Comparison of ENCODE assay signal across 8 cellular contexts in the genomic region with DNA sequence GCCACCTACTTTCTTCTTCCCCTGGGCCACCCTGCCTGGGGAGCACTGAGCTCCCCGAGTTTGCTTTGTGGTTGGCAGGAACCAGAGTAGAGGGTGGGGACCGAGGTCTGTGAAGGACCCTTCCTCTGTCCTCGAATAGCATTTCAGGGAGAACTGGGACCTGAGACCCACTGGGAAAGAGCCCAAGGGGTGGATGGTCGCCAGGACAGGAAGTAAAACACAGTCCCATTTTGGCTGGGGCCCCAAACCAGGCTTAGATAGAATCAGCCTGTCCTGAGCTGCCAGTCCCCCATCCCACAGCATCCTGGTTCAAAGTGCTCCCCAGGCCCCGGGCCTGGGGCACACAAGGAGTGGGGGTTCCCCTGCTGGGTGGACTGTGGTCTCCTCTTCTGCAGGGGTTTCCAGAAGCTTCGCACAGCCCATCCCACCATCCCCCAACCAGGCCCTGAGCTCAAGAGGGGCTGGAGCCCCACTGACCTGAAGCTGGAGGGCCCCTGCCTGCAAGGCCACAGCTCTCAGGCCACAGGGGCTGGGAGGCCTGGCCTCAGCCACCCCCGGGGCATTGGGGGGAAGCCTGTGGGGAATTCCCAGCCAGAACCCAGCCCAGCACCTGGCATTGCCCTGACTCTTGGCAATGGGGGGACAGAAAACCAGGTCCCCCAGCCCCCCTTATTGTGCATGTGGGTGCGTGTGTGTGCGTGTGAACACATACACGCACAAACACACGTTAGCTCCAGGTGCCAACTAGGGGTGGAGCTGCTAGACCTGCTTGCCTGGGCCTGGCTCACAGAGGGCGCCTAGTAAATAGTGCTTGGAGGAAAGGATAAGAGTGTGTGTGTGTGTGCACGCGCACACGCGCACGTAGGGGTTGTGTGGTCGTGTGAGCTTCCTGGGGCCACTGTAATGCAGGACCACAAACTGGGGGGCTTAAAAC. TPM values are rescaled to one million over a fixed set of nuclear protein-coding genes. Genes with fewer than 3 reads are reported as not detected.
DNase-seq lines count a peak whose midpoint lies in the region; ATAC-seq and TF ChIP-seq lines count a peak whose summit lies in the region.

No MANE protein-coding gene starts in this region.

- intact Hi-C loops in activated CD4-positive, alpha-beta T cell treated with anti-CD3 and anti-CD28 coated beads for 36 hours (cut with DNase I, micrococcal nuclease), result loop anchor here (1.0 to 2.0 kb wide), 7 partner anchors 8 to 99 kb away; a partner anchor contains a TSS
- intact Hi-C loops in sigmoid colon (cut with DNase I), result no loop called here

- TF ChIP-seq POLR2A in sigmoid colon (IDR thresholded peaks at IDR 0.05), result no peak

- H3K27me3 ChIP-seq in sigmoid colon, result no peaks in the 10 kb centered on the region

- H3K4me1 ChIP-seq in sigmoid colon, result peaks cover 0 to 64% (median 61%) of the 10 kb centered on the region in 4 donors

- CTCF ChIA-PET in activated CD4-positive, alpha-beta T cell treated with anti-CD3 and anti-CD28 coated beads for 36 hours (lab: Charles Lee), result interaction anchor here (0.7 to 1.4 kb wide), 4 partner anchors 10 to 1131 kb away, joined by 3 to 4 read pairs (median 4); no protein-coding TSS in a partner anchor
- CTCF ChIA-PET in WTC11 (lab: Charles Lee), result interaction anchor here (0.6 to 2.3 kb wide), 18 partner anchors 8 to 201 kb away, joined by 3 to 13 read pairs (median 4); a partner anchor contains a TSS

- H3K9me3 ChIP-seq in sigmoid colon, result no peaks in the 10 kb centered on the region

- H3K9me3 Mint-ChIP-seq in activated CD4-positive, alpha-beta T cell treated with anti-CD3 and anti-CD28 coated beads for 36 hours (ENCODE audit: low read depth), result no peaks in the 10 kb centered on the region
- no peaks in the 10 kb centered on the region for H3K9me3 Mint-ChIP-seq in WTC11

- H3K27ac ChIP-seq in epithelial cell of prostate, result peak overlapping the region; percentile 76
- H3K27ac ChIP-seq in sigmoid colon, result peak overlapping the region; percentile 91 to 99 (median 96)

- WGBS in sigmoid colon, 2 donors, result 17 to 32% methylated on average over 18 of the region's 18 CpGs

- TF ChIP-seq CTCF in WTC11 (IDR thresholded peaks at IDR 0.05), result no peak
- no peak for TF ChIP-seq CTCF in sigmoid colon (IDR thresholded peaks at IDR 0.05)

- peak overlapping the region; percentile 19 to 100 (median 80) for H3K4me3 ChIP-seq in sigmoid colon

- ATAC-seq in activated CD4-positive, alpha-beta T cell treated with anti-CD3 and anti-CD28 coated beads for 36 hours, result peak; percentile 37
- no peak for ATAC-seq in WTC11

- H3K27me3 Mint-ChIP-seq in activated CD4-positive, alpha-beta T cell treated with anti-CD3 and anti-CD28 coated beads for 36 hours, result no peaks in the 10 kb centered on the region
- H3K27me3 Mint-ChIP-seq in WTC11 (ENCODE audit: low read depth), result no peaks in the 10 kb centered on the region

- POLR2A ChIA-PET in activated CD4-positive, alpha-beta T cell treated with anti-CD3 and anti-CD28 coated beads for 36 hours (lab: Charles Lee), result interaction anchor here (0.6 to 2.7 kb wide), 6 partner anchors 10 to 217 kb away, joined by 3 to 20 read pairs (median 4); a partner anchor contains a TSS
- POLR2A ChIA-PET in WTC11 (lab: Charles Lee), result interaction anchor here (0.5 to 1.6 kb wide), 11 partner anchors 8 to 573 kb away, joined by 3 to 17 read pairs (median 4); no protein-coding TSS in a partner anchor

- H3K36me3 ChIP-seq in sigmoid colon, result peaks cover 0 to 8% (median under 1%) of the 10 kb centered on the region in 4 donors

- H3K27ac Mint-ChIP-seq in activated CD4-positive, alpha-beta T cell treated with anti-CD3 and anti-CD28 coated beads for 36 hours, result peak overlapping the region; percentile 94
- peak overlapping the region; percentile 92 for H3K27ac Mint-ChIP-seq in WTC11

- TF ChIP-seq EP300 in sigmoid colon (IDR thresholded peaks at IDR 0.05), result no peak

- DNase-seq in activated CD4-positive, alpha-beta T cell treated with anti-CD3 and anti-CD28 coated beads for 36 hours, result peak; percentile 78
- DNase-seq in activated CD4-positive, alpha-beta T cell treated with anti-CD3 and anti-CD28 coated beads for 1 hour, result no peak
- DNase-seq in WTC11 (ENCODE audit: low spot score) (no peak), epithelial cell of prostate (ENCODE audit: low read depth, low spot score) (no peak), sigmoid colon (peak; percentile 92), NCI-H1092 treated with DMSO at 0.1 percent for 48 hours (lab: John Stamatoyannopoulos, UW) (no peak), cerebellar cortex (ENCODE audit: low spot score) (no peak), foreskin melanocyte (no peak)

- H3K4me3 Mint-ChIP-seq in activated CD4-positive, alpha-beta T cell treated with anti-CD3 and anti-CD28 coated beads for 36 hours, result peak overlapping the region; percentile 67
- H3K4me3 Mint-ChIP-seq in WTC11, result peak overlapping the region; percentile 60

- H3K36me3 Mint-ChIP-seq in activated CD4-positive, alpha-beta T cell treated with anti-CD3 and anti-CD28 coated beads for 36 hours (ENCODE audit: low read depth), result peaks cover 6% of the 10 kb centered on the region
- H3K36me3 Mint-ChIP-seq in WTC11, result no peaks in the 10 kb centered on the region

- H3K4me1 Mint-ChIP-seq in activated CD4-positive, alpha-beta T cell treated with anti-CD3 and anti-CD28 coated beads for 36 hours, result peaks cover 55% of the 10 kb centered on the region
- peaks cover 12% of the 10 kb centered on the region for H3K4me1 Mint-ChIP-seq in WTC11

TF ChIP-seq in WTC11, 78 proteins besides CTCF, POLR2A, EP300 and RAD21:
- TF ChIP-seq SMAD3 (CRISPR knock-in tag; IDR thresholded peaks at IDR 0.05; ENCODE audit: borderline replicate concordance) (no peak), ZNF232 (CRISPR knock-in tag; IDR thresholded peaks at IDR 0.05) (no peak), ZNF263 (CRISPR knock-in tag; IDR thresholded peaks at IDR 0.05; ENCODE audit: low read depth) (0 out of 2 replicates have a peak, but pooled peaks have one; percentile 4)
- TF ChIP-seq, protein P1, sequence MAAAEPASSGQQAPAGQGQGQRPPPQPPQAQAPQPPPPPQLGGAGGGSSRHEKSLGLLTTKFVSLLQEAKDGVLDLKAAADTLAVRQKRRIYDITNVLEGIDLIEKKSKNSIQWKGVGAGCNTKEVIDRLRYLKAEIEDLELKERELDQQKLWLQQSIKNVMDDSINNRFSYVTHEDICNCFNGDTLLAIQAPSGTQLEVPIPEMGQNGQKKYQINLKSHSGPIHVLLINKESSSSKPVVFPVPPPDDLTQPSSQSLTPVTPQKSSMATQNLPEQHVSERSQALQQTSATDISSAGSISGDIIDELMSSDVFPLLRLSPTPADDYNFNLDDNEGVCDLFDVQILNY (CRISPR knock-in tag; IDR thresholded peaks at IDR 0.05), result 0 out of 2 replicates have a peak, but pooled peaks have one; percentile 3
- TF ChIP-seq, protein P2, sequence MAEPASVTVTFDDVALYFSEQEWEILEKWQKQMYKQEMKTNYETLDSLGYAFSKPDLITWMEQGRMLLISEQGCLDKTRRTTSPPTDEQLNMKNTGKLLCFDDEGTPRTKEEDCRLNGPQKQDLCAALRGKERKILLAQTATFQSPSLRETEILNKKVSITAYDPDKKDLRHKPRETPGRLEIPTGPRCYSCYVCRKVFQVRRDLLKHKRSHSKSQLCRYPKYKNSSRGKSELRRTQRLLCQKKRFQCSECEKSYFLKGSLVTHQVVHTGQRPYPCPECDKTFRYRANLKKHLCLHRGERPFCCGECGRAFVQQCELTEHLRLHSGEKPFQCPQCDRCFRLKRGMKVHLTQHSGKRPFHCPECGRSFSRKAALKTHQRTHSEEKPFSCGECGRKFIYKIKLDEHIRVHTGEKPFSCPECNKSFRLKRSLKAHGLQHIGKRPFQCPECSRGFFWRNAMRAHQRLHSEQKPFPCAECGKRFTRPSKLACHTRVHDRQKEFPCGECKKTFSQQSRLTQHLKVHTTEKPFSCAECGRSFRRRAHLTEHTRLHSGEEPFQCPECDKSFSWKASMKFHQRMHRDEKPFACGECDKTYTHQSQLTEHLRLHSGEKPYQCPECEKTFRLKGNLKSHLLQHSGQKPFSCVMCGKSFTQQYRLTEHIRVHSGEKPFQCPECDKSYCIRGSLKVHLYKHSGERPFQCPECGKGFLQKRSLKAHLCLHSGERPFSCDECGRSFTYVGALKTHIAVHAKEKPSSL (CRISPR knock-in tag; conservative IDR thresholded peaks at IDR 0.05), result no peak

RNA-seq across cellular contexts. Expression of a gene that starts 1.0 kb away (rescaled TPM):
- total RNA-seq in activated CD4-positive, alpha-beta T cell treated with anti-CD3 and anti-CD28 coated beads for 36 hours, result 100 to 1,000 TPM; 139 to 155 TPM
- total RNA-seq in WTC11 (2021), result 150 to 165 TPM (median 163 TPM) in 3 replicates
- 100 to 1,000 TPM in 3 of 4 donors, 10 to 100 TPM in 1; 83.1 to 124 (median 107) TPM for total RNA-seq in sigmoid colon
- 100 to 1,000 TPM; 121 to 157 (median 129) TPM for polyA plus RNA-seq in sigmoid colon

RNA-seq across cellular contexts. Expression of a gene that starts 36.5 kb away (rescaled TPM):
- total RNA-seq in activated CD4-positive, alpha-beta T cell treated with anti-CD3 and anti-CD28 coated beads for 36 hours, result 10 to 100 TPM; 46.7 to 61.8 TPM
- total RNA-seq in WTC11 (2021) (106 to 148 TPM (median 145 TPM) in 3 replicates), sigmoid colon (10 to 100 TPM; 43.8 to 82.8 (median 50.3) TPM)
- polyA plus RNA-seq in sigmoid colon, result 10 to 100 TPM; 31.9 to 58.7 (median 46.2) TPM

RNA-seq across cellular contexts. Expression of a gene that starts 44.1 kb away (rescaled TPM):
- total RNA-seq in activated CD4-positive, alpha-beta T cell treated with anti-CD3 and anti-CD28 coated beads for 36 hours, result 100 to 1,000 TPM; 148 to 156 TPM
- total RNA-seq in WTC11 (2021) (8.1 to 9.8 TPM (median 9.6 TPM) in 3 replicates), sigmoid colon (10 to 100 TPM; 25.7 to 65.4 (median 32.0) TPM)
- 10 to 100 TPM; 14.4 to 36.1 (median 14.6) TPM for polyA plus RNA-seq in sigmoid colon

RNA-seq across cellular contexts. Expression of a gene that starts 44.7 kb away (rescaled TPM):
- total RNA-seq in activated CD4-positive, alpha-beta T cell treated with anti-CD3 and anti-CD28 coated beads for 36 hours, result 10 to 100 TPM; 15.2 to 16.6 TPM
- total RNA-seq in WTC11 (2021) (0.73 to 1.9 TPM (median 1.8 TPM) in 3 replicates), sigmoid colon (1 to 10 TPM; 2.3 to 6.0 (median 4.6) TPM)
- 1 to 10 TPM; 2.4 to 8.5 (median 3.5) TPM for polyA plus RNA-seq in sigmoid colon

Comparison
In these comparisons a context has a peak if more than half of its experiments do, and no peak if none do; other contexts are left out.
1. DNase-seq: peak in activated CD4-positive, alpha-beta T cell treated with anti-CD3 and anti-CD28 coated beads for 36 hours (single experiment) and sigmoid colon (single experiment); none in activated CD4-positive, alpha-beta T cell treated with anti-CD3 and anti-CD28 coated beads for 1 hour (single experiment), WTC11 (single experiment), epithelial cell of prostate (single experiment), NCI-H1092 treated with DMSO at 0.1 percent for 48 hours (single experiment), cerebellar cortex (single experiment) and foreskin melanocyte (single experiment).